In genomic region chr2:32627901-32628645, GRCh38 we compare ENCODE assay signal across 8 cellular contexts. TPM values are rescaled to one million over a fixed set of nuclear protein-coding genes. Genes with fewer than 3 reads are reported as not detected.
DNase-seq lines count a peak whose midpoint lies in the region; ATAC-seq and TF ChIP-seq lines count a peak whose summit lies in the region.

TSS of gene TTC27 (plus strand) at chr2:32628050. CDS start at chr2:32628293, 243 bp downstream.

- no peaks in the 10 kb centered on the region for H3K9me3 Mint-ChIP-seq in IgD-negative memory B cell

- no peak for TF ChIP-seq CTCF in epithelial cell of proximal tubule (conservative IDR thresholded peaks at IDR 0.05; ENCODE audit: low read depth, low read length)

- H3K36me3 Mint-ChIP-seq in IgD-negative memory B cell = no peaks in the 10 kb centered on the region

- ATAC-seq in GM21529 (IDR thresholded peaks at IDR 0.05; ENCODE audit: unreplicated experiment) = peak; percentile 100

- DNase-seq in DMS 273 treated with DMSO at 0.1 percent for 48 hours (lab: John Stamatoyannopoulos, UW) = peak; percentile 93
- DNase-seq in OCI-M2 (lab: John Stamatoyannopoulos, UW; ENCODE audit: unreplicated experiment) = peak; percentile 47
- DNase-seq in activated T-cell treated with anti-CD3 and anti-CD28 coated beads for 4 hours = peak; percentile 95
- DNase-seq in epithelial cell of proximal tubule (ENCODE audit: low read depth) = peak; percentile 73
- peak; percentile 96 for DNase-seq in mucosa of gallbladder (ENCODE audit: low spot score)
- peak; percentile 97 for DNase-seq in stimulated activated CD8-positive, alpha-beta memory T cell treated with anti-CD3 and anti-CD28 coated beads, Interleukin-4, amount 100 ng/mL, for 48 hours

- H3K4me3 Mint-ChIP-seq in IgD-negative memory B cell = peak within 1 kb of the TSS; percentile 84 to 98 (median 96)

- peak within 1 kb of the TSS; percentile 100 for H3K4me3 ChIP-seq in epithelial cell of proximal tubule (ENCODE audit: low read depth, low read length)

- H3K4me1 Mint-ChIP-seq in IgD-negative memory B cell = peaks cover 13 to 25% (median 17%) of the 10 kb centered on the region in 3 donors

- peak within 1 kb of the TSS; percentile 16 to 93 (median 89) for H3K27ac Mint-ChIP-seq in IgD-negative memory B cell

- no peaks in the 10 kb centered on the region for H3K27me3 Mint-ChIP-seq in IgD-negative memory B cell

RNA-seq across cellular contexts. Expression of gene TTC27, which starts in this region (rescaled TPM):
- 16.0 TPM for polyA plus RNA-seq in IgD-negative memory B cell
- total RNA-seq in epithelial cell of proximal tubule (17.9 and 29.2 TPM in 2 replicates), mucosa of gallbladder (10.4 TPM)

Comparison
In these comparisons a context has a peak if more than half of its experiments do, and no peak if none do; other contexts are left out.
1. Peak in every context shown above with its lines: DNase-seq, ATAC-seq and H3K4me3 ChIP-seq.
2. DNase-seq: peak in every context shown above with its lines; median percentile 97 in stimulated activated CD8-positive, alpha-beta memory T cell treated with anti-CD3 and anti-CD28 coated beads, Interleukin-4, amount 100 ng/mL, for 48 hours; 96 in mucosa of gallbladder; 95 in activated T-cell treated with anti-CD3 and anti-CD28 coated beads for 4 hours; 93 in DMS 273 treated with DMSO at 0.1 percent for 48 hours; 73 in epithelial cell of proximal tubule; 47 in OCI-M2.